ENCODE assay signal across 17 cellular contexts in the genomic region with DNA sequence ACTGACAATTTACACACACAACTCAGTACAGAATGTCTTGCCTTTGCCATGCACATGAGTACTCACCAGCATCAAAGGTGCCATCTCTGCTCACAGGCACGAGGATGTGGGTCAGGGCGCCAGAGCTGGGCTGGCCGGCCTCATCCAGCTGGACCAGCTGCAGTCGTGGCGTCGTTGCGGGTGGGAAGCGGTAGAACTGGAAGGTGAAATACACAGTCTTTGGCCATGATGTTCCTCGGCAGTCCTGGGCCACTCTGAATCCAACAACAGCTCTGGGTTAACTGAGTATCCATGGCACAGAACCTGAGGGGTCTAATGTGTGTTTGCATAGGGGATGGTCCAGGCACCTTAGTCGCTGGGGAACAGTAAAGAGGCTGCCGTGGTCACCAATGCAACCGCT.
DNase-seq lines count a peak whose midpoint lies in the region; ATAC-seq and TF ChIP-seq lines count a peak whose summit lies in the region.
"Had no signal": no experiment of that assay in that cellular context is flagged by ENCODE, and none has a peak within 500 bp of the region (broad histone marks: within the 10 kb centered on the region; RNA-seq: fewer than 3 reads in every experiment).

No MANE protein-coding gene starts in this region.

- H3K23ac ChIP-seq in neuronal stem cell (ENCODE audit: low read depth, low read length, poor library complexity): peak overlapping the region; percentile 70

- DNase-seq in H7 (peak; percentile 29), coronary artery (ENCODE audit: low spot score) (peak; percentile 19), neuronal stem cell (ENCODE audit: low spot score) (no peak), suprapubic skin (ENCODE audit: low spot score in 2 of 2) (peak; percentile 44 to 65), NOMO-1 treated with DMSO at 0.1 percent for 48 hours (lab: John Stamatoyannopoulos, UW; ENCODE audit: unreplicated experiment) (no peak)
- DNase-seq: BE2C; CD4-positive, alpha-beta memory T cell; DMS153; DMS79 treated with DMSO at 0.1 percent for 48 hours; EL had no signal

- no peak overlapping the region for H2BK5ac ChIP-seq in neuronal stem cell (ENCODE audit: low read length)

- H3K79me1 ChIP-seq in neuronal stem cell (ENCODE audit: low read depth, low read length): no peaks in the 10 kb centered on the region

- no peaks in the 10 kb centered on the region for H3K36me3 ChIP-seq in H7 (replicated peaks; ENCODE audit: control insufficient read depth, insufficient read depth, low read length)
- peaks cover 13 to 35% of the 10 kb centered on the region in 2 donors for H3K36me3 ChIP-seq in neuronal stem cell (replicated peaks in 1 of 2; ENCODE audit: control insufficient read depth in 2 of 2, insufficient read depth in 2 of 2, low read length in 2 of 2)
- peaks cover 25% of the 10 kb centered on the region for H3K36me3 ChIP-seq in suprapubic skin
- H3K36me3 ChIP-seq: BE2C, HAP-1 had no signal

- no peak overlapping the region for H2BK12ac ChIP-seq in neuronal stem cell (ENCODE audit: low read length)

- H2AFZ ChIP-seq in neuronal stem cell (ENCODE audit: low read length): no peak overlapping the region
- H2AFZ ChIP-seq: GM23338 had no signal

- H3K9ac ChIP-seq in neuronal stem cell (ENCODE audit: low read depth, low read length, poor library complexity): no peak overlapping the region

- H2BK15ac ChIP-seq in neuronal stem cell (ENCODE audit: low read length): no peak overlapping the region

- no CpG with 5 or more reads among the region's 12 CpGs for WGBS in neuronal stem cell (ENCODE audit: extremely low coverage in 2 of 2, insufficient read length in 2 of 2, insufficient replicate concordance in 1 of 2), 2 donors
- 94% methylated on average over 8 of the region's 12 CpGs for WGBS in suprapubic skin

- H3K4me1 ChIP-seq in neuronal stem cell (ENCODE audit: control insufficient read depth in 2 of 2, insufficient read depth in 1 of 2, low read depth in 1 of 2, low read length in 2 of 2) (peaks cover 0 to 2% of the 10 kb centered on the region in 2 donors), suprapubic skin (peaks cover 2% of the 10 kb centered on the region)
- H3K4me1 ChIP-seq: A549, BE2C, HAP-1 had no signal

- H3K4ac ChIP-seq in neuronal stem cell (ENCODE audit: low read length): no peak overlapping the region

- ATAC-seq in HG02981 (IDR thresholded peaks at IDR 0.05; ENCODE audit: unreplicated experiment) (no peak), GM18909 (IDR thresholded peaks at IDR 0.05; ENCODE audit: poor library complexity, unreplicated experiment) (no peak)
- ATAC-seq: A549, GM23338 had no signal

- H2BK120ac ChIP-seq in neuronal stem cell (ENCODE audit: low read depth, low read length): no peak overlapping the region

- H3K4me3 ChIP-seq in H7 (ENCODE audit: insufficient read depth, low read depth, low read length): no peak overlapping the region
- H3K4me3 ChIP-seq in coronary artery: no peak overlapping the region
- peak overlapping the region in 1 of 2 donors; percentile 59 for H3K4me3 ChIP-seq in neuronal stem cell (ENCODE audit: low read length in 2 of 2)
- H3K4me3 ChIP-seq in suprapubic skin: no peak overlapping the region
- H3K4me3 ChIP-seq: A549, GM23338, HAP-1 had no signal

- no peak for TF ChIP-seq EP300 in suprapubic skin (IDR thresholded peaks at IDR 0.05)

- no peaks in the 10 kb centered on the region for H3K27me3 ChIP-seq in H7 (ENCODE audit: control insufficient read depth, insufficient read depth, low read length)
- no peaks in the 10 kb centered on the region for H3K27me3 ChIP-seq in neuronal stem cell (ENCODE audit: control insufficient read depth in 3 of 3, insufficient read depth in 3 of 3, low read depth in 1 of 3, low read length in 3 of 3)
- H3K27me3 ChIP-seq in suprapubic skin: no peaks in the 10 kb centered on the region
- H3K27me3 ChIP-seq: BE2C had no signal

- no peak overlapping the region for H3K18ac ChIP-seq in neuronal stem cell (ENCODE audit: low read length)

- H4K8ac ChIP-seq in neuronal stem cell (ENCODE audit: low read depth, low read length): no peak overlapping the region

- H2AK5ac ChIP-seq in neuronal stem cell (ENCODE audit: low read depth, low read length): no peak overlapping the region

- H3K27ac ChIP-seq in coronary artery (no peak overlapping the region), neuronal stem cell (replicated peaks; ENCODE audit: low read length) (no peak overlapping the region), suprapubic skin (no peak overlapping the region)
- H3K27ac ChIP-seq: A549, C4-2B, HL-60 had no signal

- no peak overlapping the region for H4K91ac ChIP-seq in neuronal stem cell (ENCODE audit: low read depth, low read length, poor library complexity)

- H3K4me2 ChIP-seq in neuronal stem cell (ENCODE audit: insufficient read depth, low read length, poor library complexity, severe bottlenecking): no peak overlapping the region
- H3K4me2 ChIP-seq: A549, GM23338 had no signal

- H3K9me3 ChIP-seq in neuronal stem cell (replicated peaks in 1 of 2; ENCODE audit: control insufficient read depth in 2 of 2, insufficient read depth in 1 of 2, low read depth in 1 of 2, low read length in 2 of 2): no peaks in the 10 kb centered on the region
- no peaks in the 10 kb centered on the region for H3K9me3 ChIP-seq in suprapubic skin
- H3K9me3 ChIP-seq: A549, BE2C, HAP-1 had no signal

- no peak overlapping the region for H3K14ac ChIP-seq in neuronal stem cell (ENCODE audit: low read length)

- no peak for TF ChIP-seq POLR2A in suprapubic skin (IDR thresholded peaks at IDR 0.05)

- TF ChIP-seq CTCF in coronary artery (IDR thresholded peaks at IDR 0.05): no peak
- TF ChIP-seq CTCF in suprapubic skin (IDR thresholded peaks at IDR 0.05): no peak

Comparison
In these comparisons a context has a peak if more than half of its experiments do, and no peak if none do; other contexts are left out.
1. DNase-seq: peak in H7 (single experiment), coronary artery (single experiment) and suprapubic skin (2 of 2); none in neuronal stem cell (single experiment) and NOMO-1 treated with DMSO at 0.1 percent for 48 hours (single experiment).